Comparison of ENCODE assay signal across 27 cellular contexts in genomic region chr2:167833294-167833693, GRCh38.
"Had no signal": no experiment of that assay in that cellular context is flagged by ENCODE, and none has a peak within 500 bp of the region (broad histone marks: within the 10 kb centered on the region; RNA-seq: fewer than 3 reads in every experiment).

No MANE protein-coding gene starts in this region.

- H3K36me3 ChIP-seq: adrenal gland, ascending aorta, breast epithelium, colonic mucosa, sigmoid colon, transverse colon, vagina, WERI-Rb-1 had no signal

- DNase-seq: activated CD4-positive, alpha-beta T cell treated with anti-CD3 and anti-CD28 coated beads, Interleukin-2, amount 50 U/mL, for 1 hour; activated CD4-positive, CD25-positive, alpha-beta regulatory T cell treated with anti-CD3 and anti-CD28 coated beads, Interleukin-2, amount 50 U/mL, for 72 hours; activated CD8-positive, alpha-beta T cell treated with anti-CD3 and anti-CD28 coated beads, Interleukin-2, amount 10 ng/mL, durations not matched to agents 7 days and 5 days; activated T-cell treated with anti-CD3 and anti-CD28 coated beads, Interleukin-2, amount 50 U/mL, for 1 hour; adrenal gland; colonic mucosa; left ventricle myocardium superior; mammary epithelial cell; midbrain; posterior cingulate gyrus; sigmoid colon; stimulated activated CD4-positive, alpha-beta T cell treated with anti-CD3 and anti-CD28 coated beads, Interleukin-15, amount 100 ng/mL, for 24 hours; stimulated activated CD4-positive, alpha-beta T cell treated with anti-CD3 and anti-CD28 coated beads, Interleukin-2, amount 100 ng/mL, for 48 hours; stimulated activated CD8-positive, alpha-beta memory T cell treated with anti-CD3 and anti-CD28 coated beads, Interleukin-4, amount 100 ng/mL, for 48 hours; stimulated activated naive B cell treated with anti-CD40 and anti-IgM and Interleukin-4, amounts not matched to agents 10 μg/mL and 1 μg/mL and 100 μg/mL, for 72 hours; T-cell; transverse colon; WERI-Rb-1 had no signal

- H3K4me3 ChIP-seq: adrenal gland, ascending aorta, breast epithelium, colonic mucosa, sigmoid colon, smooth muscle cell, transverse colon, vagina had no signal

- H3K27ac ChIP-seq: adrenal gland, ascending aorta, breast epithelium, colonic mucosa, sigmoid colon, transverse colon, vagina, WERI-Rb-1 had no signal

- H3K27me3 ChIP-seq: adrenal gland, ascending aorta, breast epithelium, colonic mucosa, sigmoid colon, transverse colon, vagina had no signal

- H3K9me3 Mint-ChIP-seq: central memory CD8-positive, alpha-beta T cell; natural killer cell treated with Interleukin-12 subunit alpha and Interleukin-12 subunit beta and Interleukin-15 and Interleukin-18, amount 100 ng/mL, for 72 hours; stimulated activated naive B cell treated with anti-CD40 and anti-IgM and Interleukin-4, amounts not matched to agents 10 μg/mL and 1 μg/mL and 100 μg/mL, for 72 hours; T-cell had no signal

- H3K4me1 Mint-ChIP-seq: central memory CD8-positive, alpha-beta T cell; stimulated activated naive B cell treated with anti-CD40 and anti-IgM and Interleukin-4, amounts not matched to agents 10 μg/mL and 1 μg/mL and 100 μg/mL, for 72 hours; T-cell had no signal

- H3K36me3 Mint-ChIP-seq: activated naive CD4-positive, alpha-beta T cell treated with anti-CD3 and anti-CD28 coated beads, Interleukin-2, amount 50 U/mL, for 72 hours; natural killer cell treated with Interleukin-12 subunit alpha and Interleukin-12 subunit beta and Interleukin-15 and Interleukin-18, amount 100 ng/mL, for 72 hours; stimulated activated naive B cell treated with anti-CD40 and anti-IgM and Interleukin-4, amounts not matched to agents 10 μg/mL and 1 μg/mL and 100 μg/mL, for 72 hours; T-cell had no signal

- H3K27ac Mint-ChIP-seq: activated CD8-positive, alpha-beta T cell treated with anti-CD3 and anti-CD28 coated beads, Interleukin-2, amount 10 ng/mL, durations not matched to agents 7 days and 5 days; activated naive CD4-positive, alpha-beta T cell treated with anti-CD3 and anti-CD28 coated beads, Interleukin-2, amount 50 U/mL, for 72 hours; endodermal cell; natural killer cell treated with Interleukin-12 subunit alpha and Interleukin-12 subunit beta and Interleukin-15 and Interleukin-18, amount 100 ng/mL, for 72 hours; stimulated activated naive B cell treated with anti-CD40 and anti-IgM and Interleukin-4, amounts not matched to agents 10 μg/mL and 1 μg/mL and 100 μg/mL, for 72 hours; T-cell had no signal

- H3K9me3 ChIP-seq: adrenal gland, ascending aorta, breast epithelium, colonic mucosa, sigmoid colon, transverse colon, vagina had no signal

- H3K4me2 ChIP-seq: smooth muscle cell had no signal

- FAIRE-seq: TTC549 had no signal

- H3K4me1 ChIP-seq: adrenal gland, ascending aorta, breast epithelium, colonic mucosa, transverse colon, vagina had no signal

- H3K4me3 Mint-ChIP-seq: activated CD8-positive, alpha-beta T cell treated with anti-CD3 and anti-CD28 coated beads, Interleukin-2, amount 10 ng/mL, durations not matched to agents 7 days and 5 days; central memory CD8-positive, alpha-beta T cell; endodermal cell; natural killer cell treated with Interleukin-12 subunit alpha and Interleukin-12 subunit beta and Interleukin-15 and Interleukin-18, amount 100 ng/mL, for 72 hours; stimulated activated naive B cell treated with anti-CD40 and anti-IgM and Interleukin-4, amounts not matched to agents 10 μg/mL and 1 μg/mL and 100 μg/mL, for 72 hours; T-cell had no signal

- ATAC-seq: activated CD8-positive, alpha-beta T cell treated with anti-CD3 and anti-CD28 coated beads, Interleukin-2, amount 10 ng/mL, durations not matched to agents 7 days and 5 days; activated naive CD4-positive, alpha-beta T cell treated with anti-CD3 and anti-CD28 coated beads, Interleukin-2, amount 50 U/mL, for 72 hours; left ventricle myocardium superior; natural killer cell treated with Interleukin-12 subunit alpha and Interleukin-12 subunit beta and Interleukin-15 and Interleukin-18, amount 100 ng/mL, for 72 hours; stimulated activated naive B cell treated with anti-CD40 and anti-IgM and Interleukin-4, amounts not matched to agents 10 μg/mL and 1 μg/mL and 100 μg/mL, for 72 hours; T-cell had no signal
